ENCODE assay signal across 18 cellular contexts in genomic region chr3:46482632-46483311, GRCh38. TPM values are rescaled to one million over a fixed set of nuclear protein-coding genes. Genes with fewer than 3 reads are reported as not detected.
DNase-seq lines count a peak whose midpoint lies in the region; ATAC-seq, FAIRE-seq and TF ChIP-seq lines count a peak whose summit lies in the region.
"Had no signal": no experiment of that assay in that cellular context is flagged by ENCODE, and none has a peak within 500 bp of the region (broad histone marks: within the 10 kb centered on the region; RNA-seq: fewer than 3 reads in every experiment).

No MANE protein-coding gene starts in this region.

- H3K9ac ChIP-seq in adipocyte (ENCODE audit: low read length) (no peak overlapping the region), fibroblast of lung (ENCODE audit: insufficient read depth, low read length) (no peak overlapping the region), mesenchymal stem cell (ENCODE audit: low read length) (no peak overlapping the region)

- H3K27ac ChIP-seq in fibroblast of lung (ENCODE audit: insufficient read depth, low read length) (no peak overlapping the region), mesenchymal stem cell (ENCODE audit: low read length, poor library complexity, severe bottlenecking) (no peak overlapping the region)
- H3K27ac ChIP-seq: esophagus squamous epithelium, thoracic aorta had no signal

- H3K4me2 ChIP-seq in fibroblast of lung (ENCODE audit: extremely low read depth, insufficient read depth, low read length), result no peak overlapping the region
- no peak overlapping the region for H3K4me2 ChIP-seq in mesenchymal stem cell (ENCODE audit: low read length, poor library complexity, severe bottlenecking)

- H2BK120ac ChIP-seq in mesenchymal stem cell (ENCODE audit: low read depth, low read length), result no peak overlapping the region

- no peaks in the 10 kb centered on the region for H3K36me3 ChIP-seq in adipocyte (ENCODE audit: control insufficient read depth, insufficient read depth, low read length, severe bottlenecking)
- no peaks in the 10 kb centered on the region for H3K36me3 ChIP-seq in fibroblast of lung (ENCODE audit: control insufficient read depth, insufficient read depth, low read length)
- no peaks in the 10 kb centered on the region for H3K36me3 ChIP-seq in mesenchymal stem cell (ENCODE audit: control insufficient read depth in 1 of 2, insufficient read depth in 2 of 2, low read depth in 1 of 2, low read length in 2 of 2)
- H3K36me3 ChIP-seq: esophagus squamous epithelium, thoracic aorta had no signal

- H2BK15ac ChIP-seq in mesenchymal stem cell (ENCODE audit: low read depth, poor library complexity, severe bottlenecking), result no peak overlapping the region

- H3K4me3 ChIP-seq in adipocyte (ENCODE audit: low read length) (no peak overlapping the region), fibroblast of lung (replicated peaks in 1 of 4; ENCODE audit: control extremely low read depth in 1 of 4, insufficient read depth in 1 of 4, low read depth in 3 of 4, low read length in 4 of 4) (no peak overlapping the region), mesenchymal stem cell (ENCODE audit: insufficient read depth in 1 of 2, low read depth in 1 of 2, low read length in 2 of 2) (no peak overlapping the region)
- H3K4me3 ChIP-seq: esophagus squamous epithelium, thoracic aorta had no signal

- H3K4ac ChIP-seq in mesenchymal stem cell (ENCODE audit: low read depth in 1 of 2, low read length in 2 of 2), result no peak overlapping the region

- H3K9me3 ChIP-seq in adipocyte (ENCODE audit: control insufficient read depth, low read length), result no peaks in the 10 kb centered on the region
- no peaks in the 10 kb centered on the region for H3K9me3 ChIP-seq in fibroblast of lung (ENCODE audit: control insufficient read depth, insufficient read depth, low read depth, low read length)
- H3K9me3 ChIP-seq in mesenchymal stem cell (ENCODE audit: control insufficient read depth, low read length), result no peaks in the 10 kb centered on the region
- H3K9me3 ChIP-seq: esophagus squamous epithelium, thoracic aorta had no signal

- no peaks in the 10 kb centered on the region for H4K20me1 ChIP-seq in fibroblast of lung (ENCODE audit: control insufficient read depth, extremely low read depth, insufficient read depth, low read length)

- H4K91ac ChIP-seq in mesenchymal stem cell (ENCODE audit: low read length), result no peak overlapping the region

- no peaks in the 10 kb centered on the region for H3K79me2 ChIP-seq in fibroblast of lung (ENCODE audit: control insufficient read depth, insufficient read depth, low read length)

- ATAC-seq in HG02678 (IDR thresholded peaks at IDR 0.05; ENCODE audit: unreplicated experiment), result no peak
- ATAC-seq: Right ventricle myocardium inferior had no signal

- in situ Hi-C loops in ACHN (cut with HindIII; ENCODE audit: low pct_ligation_motif_present, low pct_unique_long_range_greater_than_20kb, low sequenced_read_pairs), result no loop called here

- no CpG with 5 or more reads among the region's 1 CpG for whole genome bisulfite sequencing in mesenchymal stem cell

- no peak overlapping the region for H2AFZ ChIP-seq in fibroblast of lung (ENCODE audit: low read length)
- H2AFZ ChIP-seq in mesenchymal stem cell (ENCODE audit: low read depth, low read length), result no peak overlapping the region

- no peak overlapping the region for H4K8ac ChIP-seq in mesenchymal stem cell (ENCODE audit: low read length)

- peak; percentile 9 for DNase-seq in NCI-H345 (lab: John Stamatoyannopoulos, UW)
- DNase-seq in NCI-H345 treated with DMSO at 0.1 percent for 48 hours (lab: John Stamatoyannopoulos, UW; ENCODE audit: unreplicated experiment), result no peak
- DNase-seq in adipocyte (ENCODE audit: low read depth), result peak; percentile 60
- peak; percentile 31 to 91 for DNase-seq in fibroblast of lung (ENCODE audit: low read depth in 2 of 2)
- peak; percentile 81 for DNase-seq in urothelium cell line (ENCODE audit: low spot score)
- DNase-seq in ACHN, result no peak
- no peak for DNase-seq in mesenchymal stem cell
- DNase-seq: activated CD4-positive, alpha-beta memory T cell treated with anti-CD3 and anti-CD28 coated beads for 36 hours; amygdala; dermis blood vessel endothelial cell; esophagus squamous epithelium had no signal

- no peak overlapping the region for H2BK12ac ChIP-seq in mesenchymal stem cell (ENCODE audit: low read length in 2 of 2)

- H3K14ac ChIP-seq in mesenchymal stem cell (ENCODE audit: low read length in 2 of 2), result no peak overlapping the region

- no peaks in the 10 kb centered on the region for H3K79me1 ChIP-seq in mesenchymal stem cell (replicated peaks; ENCODE audit: low read length, poor library complexity, severe bottlenecking)

- FAIRE-seq in urothelium cell line (lab: Jason Lieb, UNC), result peak; percentile 93
- FAIRE-seq: A204.1 had no signal

- H3K4me1 ChIP-seq in adipocyte (ENCODE audit: control insufficient read depth, insufficient read depth, low read length), result peaks cover 8% of the 10 kb centered on the region
- no peaks in the 10 kb centered on the region for H3K4me1 ChIP-seq in fibroblast of lung (ENCODE audit: control insufficient read depth, extremely low read depth, insufficient read depth, low read length)
- H3K4me1 ChIP-seq in mesenchymal stem cell (ENCODE audit: control insufficient read depth, insufficient read depth, low read depth, low read length), result peaks cover 4% of the 10 kb centered on the region
- H3K4me1 ChIP-seq: esophagus squamous epithelium had no signal

- H2BK5ac ChIP-seq in mesenchymal stem cell (ENCODE audit: low read depth, low read length, poor library complexity, severe bottlenecking), result no peak overlapping the region

- no peak overlapping the region for H3K23ac ChIP-seq in mesenchymal stem cell (ENCODE audit: low read length in 2 of 2)

- no peak overlapping the region for H3K18ac ChIP-seq in mesenchymal stem cell (ENCODE audit: low read depth in 1 of 2, low read length in 2 of 2)

- H3K27me3 ChIP-seq in adipocyte (replicated peaks; ENCODE audit: control insufficient read depth, insufficient read depth, low read length) (peaks cover 42% of the 10 kb centered on the region), fibroblast of lung (ENCODE audit: control insufficient read depth, insufficient read depth, low read length) (peaks cover 3% of the 10 kb centered on the region), mesenchymal stem cell (ENCODE audit: control insufficient read depth in 1 of 2, insufficient read depth in 1 of 2, low read length in 2 of 2) (peaks cover 23 to 57% of the 10 kb centered on the region in 2 experiments)

- no peak overlapping the region for H2AK5ac ChIP-seq in mesenchymal stem cell (ENCODE audit: low read length, severe bottlenecking)

- no peak for TF ChIP-seq CTCF in fibroblast of lung (conservative IDR thresholded peaks at IDR 0.05 in 1 of 2, IDR thresholded peaks at IDR 0.05 in 1 of 2; ENCODE audit: low read depth in 1 of 2, low read length in 2 of 2)

RNA-seq across cellular contexts. Expression of gene RTP3, which starts 15.0 kb away (rescaled TPM):
- total RNA-seq in fibroblast of lung, result not detected in 2 replicates
- not detected in 2 replicates for polyA plus RNA-seq in fibroblast of lung
- polyA plus RNA-seq in fibroblast of lung (2012), result not detected in 2 replicates
- not detected in 2 replicates for polyA minus RNA-seq in fibroblast of lung (ENCODE audit: low replicate concordance)
- not detected for polyA plus RNA-seq in mesenchymal stem cell (2013, experiment 1 of 2)
- polyA plus RNA-seq in mesenchymal stem cell (2013, experiment 2 of 2), result not detected
- total RNA-seq: activated CD4-positive, alpha-beta memory T cell treated with anti-CD3 and anti-CD28 coated beads for 36 hours; dermis blood vessel endothelial cell; esophagus squamous epithelium; G401; lung microvascular endothelial cell; Right ventricle myocardium inferior; thoracic aorta had no signal
- polyA plus RNA-seq: neural cell had no signal

RNA-seq across cellular contexts. Expression of gene LTF, which starts 18.1 kb away (rescaled TPM):
- total RNA-seq in fibroblast of lung, result not detected in 2 replicates
- not detected in 2 replicates for polyA plus RNA-seq in fibroblast of lung
- 0.17 TPM in 1 of 2 replicates, not detected in the other for polyA plus RNA-seq in fibroblast of lung (2012)
- polyA minus RNA-seq in fibroblast of lung (ENCODE audit: low replicate concordance), result not detected in 2 replicates
- 0.04 TPM for polyA plus RNA-seq in mesenchymal stem cell (2013, experiment 1 of 2)
- polyA plus RNA-seq in mesenchymal stem cell (2013, experiment 2 of 2), result 0.04 TPM
- total RNA-seq: activated CD4-positive, alpha-beta memory T cell treated with anti-CD3 and anti-CD28 coated beads for 36 hours; G401 had no signal
- polyA plus RNA-seq: neural cell had no signal

Comparison
In these comparisons a context has a peak if more than half of its experiments do, and no peak if none do; other contexts are left out.
1. DNase-seq: peak in NCI-H345 (single experiment), adipocyte (single experiment), fibroblast of lung (2 of 2) and urothelium cell line (single experiment); none in NCI-H345 treated with DMSO at 0.1 percent for 48 hours (single experiment), ACHN (single experiment) and mesenchymal stem cell (single experiment).